ENCODE assay signal across 11 cellular contexts in genomic region chr14:63938198-63939005, GRCh38.
A peak's percentile ranks its signal among the peaks of the same experiment; 100 is the strongest.
DNase-seq lines count a peak whose midpoint lies in the region; ATAC-seq and TF ChIP-seq lines count a peak whose summit lies in the region.
"Had no signal": no experiment of that assay in that cellular context is flagged by ENCODE, and none has a peak within 500 bp of the region (broad histone marks: within the 10 kb centered on the region; RNA-seq: fewer than 3 reads in every experiment).

No MANE protein-coding gene starts in this region.

- 90 to 93% methylated on average over 6 to 9 of the region's 9 CpGs for WGBS in gastroesophageal sphincter (ENCODE audit: low coverage in 1 of 2), 2 donors

- peaks cover 0 to 4% (median 0%) of the 10 kb centered on the region in 3 donors for H3K4me1 ChIP-seq in gastroesophageal sphincter

- H3K27me3 ChIP-seq in kidney epithelial cell (ENCODE audit: control insufficient read depth, insufficient read depth, low read length) (no peaks in the 10 kb centered on the region), gastroesophageal sphincter (no peaks in the 10 kb centered on the region)

- DNase-seq in LHCN-M2 (ENCODE audit: low read depth) (peak; percentile 22), kidney epithelial cell (ENCODE audit: low read depth) (peak; percentile 32), omental fat pad (ENCODE audit: low spot score) (no peak), cortex of kidney (lab: John Stamatoyannopoulos, UW) (no peak)
- DNase-seq: activated naive CD4-positive, alpha-beta T cell; head of caudate nucleus; SIG-M5 had no signal

- no peak overlapping the region for H3K4me3 ChIP-seq in kidney epithelial cell (ENCODE audit: low read depth, low read length)
- H3K4me3 ChIP-seq in gastroesophageal sphincter: no peak overlapping the region

- no peak for TF ChIP-seq CTCF in kidney epithelial cell (IDR thresholded peaks at IDR 0.05; ENCODE audit: insufficient read depth, low read length, poor library complexity, severe bottlenecking)
- no peak for TF ChIP-seq CTCF in gastroesophageal sphincter (IDR thresholded peaks at IDR 0.05)
- no peak for TF ChIP-seq CTCF in omental fat pad (IDR thresholded peaks at IDR 0.05)

- TF ChIP-seq POLR2A in gastroesophageal sphincter (IDR thresholded peaks at IDR 0.05): no peak

- ATAC-seq in GM18498 (IDR thresholded peaks at IDR 0.05; ENCODE audit: unreplicated experiment): peak; percentile 53
- peak; percentile 74 for ATAC-seq in GM21447 (IDR thresholded peaks at IDR 0.05; ENCODE audit: unreplicated experiment)
- ATAC-seq in gastroesophageal sphincter: no peak
- ATAC-seq in omental fat pad (ENCODE audit: low FRiP score): no peak
- no peak for ATAC-seq in HG02973 (IDR thresholded peaks at IDR 0.05; ENCODE audit: unreplicated experiment)

- no peak overlapping the region for H3K27ac ChIP-seq in gastroesophageal sphincter

- TF ChIP-seq EP300 in gastroesophageal sphincter (IDR thresholded peaks at IDR 0.05): no peak

- no peaks in the 10 kb centered on the region for H3K9me3 ChIP-seq in gastroesophageal sphincter

- no peaks in the 10 kb centered on the region for H3K36me3 ChIP-seq in kidney epithelial cell (ENCODE audit: control insufficient read depth, insufficient read depth, low read length)
- H3K36me3 ChIP-seq in gastroesophageal sphincter: peaks cover 0 to 25% of the 10 kb centered on the region in 2 donors

Comparison
In these comparisons a context has a peak if more than half of its experiments do, and no peak if none do; other contexts are left out.
1. ATAC-seq: peak in GM18498 (single experiment) and GM21447 (single experiment); none in gastroesophageal sphincter (single experiment), omental fat pad (single experiment) and HG02973 (single experiment).
2. DNase-seq: peak in LHCN-M2 (single experiment) and kidney epithelial cell (single experiment); none in omental fat pad (single experiment) and cortex of kidney (single experiment).